Comparison of ENCODE assay signal across 1 cellular context in genomic region chr12:52036587-52037171, GRCh38.
A peak's percentile ranks its signal among the peaks of the same experiment; 100 is the strongest.
TF ChIP-seq lines count a peak whose summit lies in the region.

No MANE protein-coding gene starts in this region.

TF ChIP-seq in HepG2, 621 proteins besides CTCF, POLR2A, EP300 and RAD21 (continued from another document and continues in another):
- TF ChIP-seq MNT (IDR thresholded peaks at IDR 0.05) = no peak
- TF ChIP-seq RCOR2 (CRISPR knock-in tag; IDR thresholded peaks at IDR 0.05) = no peak
- TF ChIP-seq ZNF33B (CRISPR knock-in tag; IDR thresholded peaks at IDR 0.05) = 0 out of 2 replicates have a peak, but pooled peaks have one; percentile 33
- TF ChIP-seq ZSCAN20 (CRISPR knock-in tag; IDR thresholded peaks at IDR 0.05; ENCODE audit: borderline replicate concordance) = no peak
- TF ChIP-seq ZNF362 (CRISPR knock-in tag; IDR thresholded peaks at IDR 0.05; ENCODE audit: borderline replicate concordance) = no peak
- TF ChIP-seq NFKBIZ (CRISPR knock-in tag; IDR thresholded peaks at IDR 0.05) = no peak
- no peak for TF ChIP-seq ZMYM4 (CRISPR knock-in tag; IDR thresholded peaks at IDR 0.05)
- TF ChIP-seq UBTF (CRISPR knock-in tag; IDR thresholded peaks at IDR 0.05) = no peak; the same call in 1 of the 2 replicates
- no peak for TF ChIP-seq ZNF770 (CRISPR knock-in tag; IDR thresholded peaks at IDR 0.05)
- TF ChIP-seq ZNF598 (CRISPR knock-in tag; IDR thresholded peaks at IDR 0.05; ENCODE audit: borderline replicate concordance) = no peak
- no peak for TF ChIP-seq ZNF790 (CRISPR knock-in tag; IDR thresholded peaks at IDR 0.05; ENCODE audit: borderline replicate concordance)
- peak; percentile 46; the same call in 1 of the 2 replicates for TF ChIP-seq AHDC1 (CRISPR knock-in tag; IDR thresholded peaks at IDR 0.05; ENCODE audit: borderline replicate concordance)
- peak; percentile 84 for TF ChIP-seq MAZ (IDR thresholded peaks at IDR 0.05; ENCODE audit: borderline replicate concordance, low read depth, low read length)
- no peak for TF ChIP-seq MAZ (CRISPR knock-in tag; IDR thresholded peaks at IDR 0.05; ENCODE audit: low read depth)
- 0 out of 2 replicates have a peak, but pooled peaks have one; percentile 24 for TF ChIP-seq PITX1 (CRISPR knock-in tag; IDR thresholded peaks at IDR 0.05)
- TF ChIP-seq ZFY (CRISPR knock-in tag; IDR thresholded peaks at IDR 0.05) = no peak
- TF ChIP-seq CSRNP2 (CRISPR knock-in tag; conservative IDR thresholded peaks at IDR 0.05; ENCODE audit: low read depth) = no peak
- no peak for TF ChIP-seq ZSCAN25 (CRISPR knock-in tag; IDR thresholded peaks at IDR 0.05)
- TF ChIP-seq MEIS1 (CRISPR knock-in tag; IDR thresholded peaks at IDR 0.05; ENCODE audit: borderline replicate concordance) = no peak
- 0 out of 2 replicates have a peak, but pooled peaks have one; percentile 49 for TF ChIP-seq ZNF776 (CRISPR knock-in tag; IDR thresholded peaks at IDR 0.05)
- TF ChIP-seq ZNF12 (CRISPR knock-in tag; IDR thresholded peaks at IDR 0.05) = no peak
- TF ChIP-seq HNRNPL (IDR thresholded peaks at IDR 0.05; ENCODE audit: low read depth, low read length) = peak; percentile 77; the same call in 1 of the 2 replicates
- TF ChIP-seq ETS1 (CRISPR knock-in tag; IDR thresholded peaks at IDR 0.05) = no peak
- no peak for TF ChIP-seq ZNF510 (CRISPR knock-in tag; IDR thresholded peaks at IDR 0.05; ENCODE audit: low read depth)
- no peak for TF ChIP-seq ZNF275 (CRISPR knock-in tag; IDR thresholded peaks at IDR 0.05; ENCODE audit: borderline replicate concordance)
- TF ChIP-seq ZNF142 (CRISPR knock-in tag; IDR thresholded peaks at IDR 0.05) = no peak
- TF ChIP-seq JUNB (CRISPR knock-in tag; IDR thresholded peaks at IDR 0.05; ENCODE audit: borderline replicate concordance) = no peak
- TF ChIP-seq RBAK (CRISPR knock-in tag; IDR thresholded peaks at IDR 0.05) = no peak
- no peak for TF ChIP-seq EZH2 (conservative IDR thresholded peaks at IDR 0.05; ENCODE audit: low read depth, low read length)
- no peak for TF ChIP-seq ZNF879 (CRISPR knock-in tag; IDR thresholded peaks at IDR 0.05)
- TF ChIP-seq ZNF883 (CRISPR knock-in tag; IDR thresholded peaks at IDR 0.05; ENCODE audit: not compliant biosample characterization) = no peak
- TF ChIP-seq ZNF713 (CRISPR knock-in tag; IDR thresholded peaks at IDR 0.05) = no peak
- TF ChIP-seq ZNF768 (CRISPR knock-in tag; IDR thresholded peaks at IDR 0.05) = no peak
- TF ChIP-seq ZFP36 (IDR thresholded peaks at IDR 0.05; ENCODE audit: borderline replicate concordance, low read depth, low read length, partially characterized antibody) = no peak
- no peak for TF ChIP-seq ZNF468 (CRISPR knock-in tag; IDR thresholded peaks at IDR 0.05)
